ENCODE assay signal across 8 cellular contexts in genomic region chr16:81623365-81624102, GRCh38.
A peak's percentile ranks its signal among the peaks of the same experiment; 100 is the strongest.
DNase-seq lines count a peak whose midpoint lies in the region; ATAC-seq and TF ChIP-seq lines count a peak whose summit lies in the region.

No MANE protein-coding gene starts in this region.

- POLR2A ChIA-PET in HEK293T (lab: Yijun Ruan, JAX) = no interaction called here

- DNase-seq in DMS114 treated with DMSO at 0.1 percent for 48 hours (lab: John Stamatoyannopoulos, UW; ENCODE audit: unreplicated experiment) (peak; percentile 29), HuH-7 (ENCODE audit: low spot score) (peak; percentile 66), SK-N-DZ (ENCODE audit: low spot score) (peak; percentile 40), inferior parietal cortex (ENCODE audit: extremely low spot score) (peak; percentile 84), HEK293T (ENCODE audit: extremely low spot score) (no peak)
- DNase-seq in activated naive CD8-positive, alpha-beta T cell treated with anti-CD3 and anti-CD28 coated beads, Interleukin-2, amount 50 U/mL, for 16 hours (ENCODE audit: low read depth, low spot score) = peak; percentile 29
- DNase-seq in stimulated activated CD4-positive, alpha-beta T cell treated with anti-CD3 and anti-CD28 coated beads, TNF-alpha, amount 100 ng/mL, for 1 hour (ENCODE audit: low read depth in 3 of 3, low spot score in 1 of 3) = peak; percentile 5 to 38 (median 17)

- no peak for ATAC-seq in GM18505 (IDR thresholded peaks at IDR 0.05; ENCODE audit: unreplicated experiment)

- no peak for TF ChIP-seq POLR2A in GM18505 (IDR thresholded peaks at IDR 0.05; ENCODE audit: borderline replicate concordance, extremely low read depth, insufficient read depth, insufficient read length)

- CTCF ChIA-PET in HEK293T (lab: Yijun Ruan, JAX) = interaction anchor here (0.7 kb wide), 2 partner anchors 18 to 259 kb away, joined by 3 to 6 read pairs; no protein-coding TSS in a partner anchor

TF ChIP-seq in HEK293T, 16 proteins besides CTCF, POLR2A, EP300 and RAD21:
- TF ChIP-seq BHLHE40 (IDR thresholded peaks at IDR 0.05; ENCODE audit: borderline replicate concordance) = no peak
- TF ChIP-seq ZNF384 (IDR thresholded peaks at IDR 0.05) = no peak
- TF ChIP-seq FOXM1 (IDR thresholded peaks at IDR 0.05; ENCODE audit: borderline replicate concordance) = no peak
- TF ChIP-seq NFRKB (IDR thresholded peaks at IDR 0.05) = no peak
- TF ChIP-seq HDGF (IDR thresholded peaks at IDR 0.05; ENCODE audit: borderline replicate concordance) = no peak
- no peak for TF ChIP-seq L3MBTL2 (conservative IDR thresholded peaks at IDR 0.05)
- TF ChIP-seq SUZ12 (IDR thresholded peaks at IDR 0.05) = no peak
- no peak for TF ChIP-seq TARDBP (IDR thresholded peaks at IDR 0.05)
- TF ChIP-seq, protein P1, sequence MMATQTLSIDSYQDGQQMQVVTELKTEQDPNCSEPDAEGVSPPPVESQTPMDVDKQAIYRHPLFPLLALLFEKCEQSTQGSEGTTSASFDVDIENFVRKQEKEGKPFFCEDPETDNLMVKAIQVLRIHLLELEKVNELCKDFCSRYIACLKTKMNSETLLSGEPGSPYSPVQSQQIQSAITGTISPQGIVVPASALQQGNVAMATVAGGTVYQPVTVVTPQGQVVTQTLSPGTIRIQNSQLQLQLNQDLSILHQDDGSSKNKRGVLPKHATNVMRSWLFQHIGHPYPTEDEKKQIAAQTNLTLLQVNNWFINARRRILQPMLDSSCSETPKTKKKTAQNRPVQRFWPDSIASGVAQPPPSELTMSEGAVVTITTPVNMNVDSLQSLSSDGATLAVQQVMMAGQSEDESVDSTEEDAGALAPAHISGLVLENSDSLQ (IDR thresholded peaks at IDR 0.05) = no peak
- TF ChIP-seq ELF4 (IDR thresholded peaks at IDR 0.05) = no peak
- TF ChIP-seq ARNT (IDR thresholded peaks at IDR 0.05) = no peak
- no peak for TF ChIP-seq LEF1 (IDR thresholded peaks at IDR 0.05; ENCODE audit: borderline replicate concordance)
- TF ChIP-seq FOXK2 (IDR thresholded peaks at IDR 0.05) = no peak
- no peak for TF ChIP-seq FOXA1 (IDR thresholded peaks at IDR 0.05)
- no peak for TF ChIP-seq CTBP1 (IDR thresholded peaks at IDR 0.05; ENCODE audit: borderline replicate concordance)
- no peak for TF ChIP-seq SP1 (IDR thresholded peaks at IDR 0.05)
